7 cellular contexts compared by ENCODE assay signal in the genomic region with DNA sequence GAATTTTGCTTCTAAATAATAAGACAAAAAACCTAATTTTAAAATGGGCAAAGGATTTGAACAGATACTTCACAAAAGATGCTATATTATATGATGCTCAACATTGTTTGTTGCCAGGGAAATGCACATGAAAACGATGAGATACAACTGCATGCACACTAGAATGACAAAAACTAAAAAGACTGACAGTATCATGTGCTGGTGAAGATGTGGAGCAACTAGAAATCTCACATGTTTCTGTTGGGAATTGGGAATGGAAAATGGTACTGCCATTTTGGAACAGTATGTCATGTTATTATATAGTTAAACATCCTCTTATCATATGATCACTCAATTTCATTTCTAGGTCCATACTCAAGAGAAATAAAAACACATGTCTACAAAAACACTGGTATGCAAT.
"Had no signal": no experiment of that assay in that cellular context is flagged by ENCODE, and none has a peak within 500 bp of the region (broad histone marks: within the 10 kb centered on the region; RNA-seq: fewer than 3 reads in every experiment).

No MANE protein-coding gene starts in this region.

- DNase-seq: IMR-90, KBM-7, KG1 had no signal

- H3K4me2 ChIP-seq: KMS-11 had no signal

- FAIRE-seq: HepG2, HTR-8/SVneo had no signal

- H3K27ac ChIP-seq: HL-60, KMS-11 had no signal

- ATAC-seq: HepG2 had no signal

- H3K9ac ChIP-seq: KMS-11 had no signal
